21 cellular contexts compared by ENCODE assay signal in genomic region chr11:70060611-70061293, GRCh38. TPM values are rescaled to one million over a fixed set of nuclear protein-coding genes. Genes with fewer than 3 reads are reported as not detected.
DNase-seq lines count a peak whose midpoint lies in the region; ATAC-seq, FAIRE-seq and TF ChIP-seq lines count a peak whose summit lies in the region.
"Had no signal": no experiment of that assay in that cellular context is flagged by ENCODE, and none has a peak within 500 bp of the region (broad histone marks: within the 10 kb centered on the region; RNA-seq: fewer than 3 reads in every experiment).

No MANE protein-coding gene starts in this region.

- no peaks in the 10 kb centered on the region for H3K36me3 ChIP-seq in H1 (ENCODE audit: control insufficient read depth in 2 of 4, insufficient read depth in 4 of 4, low read length in 3 of 4)

- H3K23ac ChIP-seq in H9 (ENCODE audit: insufficient read length, low read depth, low read length) (no peak overlapping the region), H1 (ENCODE audit: insufficient read length) (no peak overlapping the region)

- H3K36me3 Mint-ChIP-seq in H9 (ENCODE audit: insufficient read depth in 1 of 3, low read depth in 3 of 3), result peaks cover 0 to 12% (median 3%) of the 10 kb centered on the region in 3 experiments; a peak in 6 of 7 replicates
- H3K36me3 Mint-ChIP-seq: CD14-positive monocyte; CD8-positive, alpha-beta T cell had no signal

- no peak overlapping the region for H3K27ac ChIP-seq in H9 (ENCODE audit: insufficient read length, low read depth, low read length)
- no peak overlapping the region for H3K27ac ChIP-seq in H1 (ENCODE audit: low read depth, low read length)
- H3K27ac ChIP-seq: 22Rv1, HL-60 had no signal

- H3K27me3 Mint-ChIP-seq in H9 (ENCODE audit: low read depth), result peaks cover 18% of the 10 kb centered on the region

- H3K4ac ChIP-seq in H9 (ENCODE audit: low read depth, low read length) (no peak overlapping the region), H1 (replicated peaks; ENCODE audit: insufficient read length, low read depth, low read length) (no peak overlapping the region)

- WGBS in H9 (ENCODE audit: extremely low coverage, insufficient read length, low lambda C conversion rate), result no CpG with 5 or more reads among the region's 10 CpGs
- 87% methylated on average over 10 of the region's 10 CpGs; no CpG with 5 or more reads in 1 of the 2 experiments for WGBS in H1 (ENCODE audit: extremely low coverage in 1 of 2, insufficient coverage in 1 of 2, insufficient read length in 1 of 2, insufficient replicate concordance in 2 of 2, low coverage in 1 of 2, low lambda C conversion rate in 2 of 2, missing lambda C conversion rate in 1 of 2), 2 experiments
- 86 to 90% methylated on average over 10 of the region's 10 CpGs for WGBS in lower leg skin, 2 donors

- H2BK20ac ChIP-seq in H9 (ENCODE audit: low read depth, low read length, poor library complexity, severe bottlenecking) (no peak overlapping the region), H1 (ENCODE audit: low read length) (no peak overlapping the region)

- no peak overlapping the region for H2AFZ ChIP-seq in H9 (ENCODE audit: low read length)
- H2AFZ ChIP-seq in H1 (ENCODE audit: low read length), result 0 out of 2 replicates have a peak overlapping the region, but pooled peaks have one; percentile 39

- H3K4me3 ChIP-seq in H1 (ENCODE audit: extremely low read depth in 1 of 4, insufficient read depth in 2 of 4, low read depth in 3 of 4, low read length in 4 of 4), result no peak overlapping the region
- no peak overlapping the region for H3K4me3 ChIP-seq in lower leg skin (ENCODE audit: low read depth, poor library complexity, severe bottlenecking)

- H3K79me1 ChIP-seq in H9 (ENCODE audit: insufficient read depth, low read depth, low read length, poor library complexity, severe bottlenecking), result no peaks in the 10 kb centered on the region
- no peaks in the 10 kb centered on the region for H3K79me1 ChIP-seq in H1 (ENCODE audit: low read depth, low read length)

- H4K91ac ChIP-seq in H9 (ENCODE audit: insufficient read length, low read depth, low read length), result no peak overlapping the region
- no peak overlapping the region for H4K91ac ChIP-seq in H1 (replicated peaks; ENCODE audit: insufficient read length, low read length)

- no peaks in the 10 kb centered on the region for H4K20me1 ChIP-seq in H9 (ENCODE audit: control insufficient read depth, insufficient read depth, insufficient read length)
- H4K20me1 ChIP-seq in H1 (replicated peaks in 1 of 2; ENCODE audit: control insufficient read depth in 1 of 2, insufficient read depth in 2 of 2, low read length in 2 of 2), result no peaks in the 10 kb centered on the region

- H2BK120ac ChIP-seq in H9 (ENCODE audit: low read depth, low read length, poor library complexity, severe bottlenecking) (no peak overlapping the region), H1 (replicated peaks; ENCODE audit: low read depth, low read length) (no peak overlapping the region)

- TF ChIP-seq CTCF in H9 (conservative IDR thresholded peaks at IDR 0.05) (no peak), H1 (IDR thresholded peaks at IDR 0.05; ENCODE audit: control extremely low read depth in 1 of 3, insufficient read depth in 1 of 3, low read depth in 1 of 3, low read length in 3 of 3) (no peak), lower leg skin (IDR thresholded peaks at IDR 0.05) (no peak)

- CTCF ChIA-PET in H1 (lab: Charles Lee; ENCODE audit: partially characterized antibody), result interaction anchor here (0.8 to 1.7 kb wide), 7 partner anchors 10 to 139 kb away, joined by 3 to 5 read pairs (median 3); no protein-coding TSS in a partner anchor

- no peaks in the 10 kb centered on the region for H3K79me2 ChIP-seq in H9 (ENCODE audit: insufficient read depth, low read length)
- no peaks in the 10 kb centered on the region for H3K79me2 ChIP-seq in H1 (ENCODE audit: control insufficient read depth in 1 of 2, insufficient read depth in 2 of 2, low read length in 2 of 2)

- no peak overlapping the region for H3K4me3 Mint-ChIP-seq in H9
- H3K4me3 Mint-ChIP-seq: CD14-positive monocyte; CD8-positive, alpha-beta T cell; HFFc6 had no signal

- TF ChIP-seq EP300 in H1 (IDR thresholded peaks at IDR 0.05; ENCODE audit: borderline replicate concordance in 1 of 2, low read depth in 2 of 2, low read length in 2 of 2), result no peak

- H3K27ac Mint-ChIP-seq in H9, result no peak overlapping the region
- H3K27ac Mint-ChIP-seq: CD14-positive monocyte; CD8-positive, alpha-beta T cell; HFFc6 had no signal

- H3T11ph ChIP-seq in H9 (ENCODE audit: low read length), result no peak overlapping the region

- H2BK12ac ChIP-seq in H9 (ENCODE audit: insufficient read length, low read depth, low read length) (no peak overlapping the region), H1 (ENCODE audit: low read depth, low read length) (no peak overlapping the region)

- H4K5ac ChIP-seq in H9 (ENCODE audit: insufficient read length, low read depth, low read length) (no peak overlapping the region), H1 (ENCODE audit: insufficient read length, low read depth, low read length) (no peak overlapping the region)

- peaks cover 19 to 21% of the 10 kb centered on the region in 2 experiments for H3K9me3 Mint-ChIP-seq in H9

- peak; percentile 11 for DNase-seq in activated CD8-positive, alpha-beta memory T cell treated with anti-CD3 and anti-CD28 coated beads for 24 hours
- DNase-seq in activated CD8-positive, alpha-beta memory T cell treated with anti-CD3 and anti-CD28 coated beads, Interleukin-2, amount 50 U/mL, for 4 hours, result no peak
- peak; percentile 10 for DNase-seq in H9
- DNase-seq in H1 (ENCODE audit: low read depth in 1 of 2, low spot score in 2 of 2), result peak in 1 of 2 experiments; percentile 23
- peak; percentile 6 to 25 for DNase-seq in lower leg skin (ENCODE audit: low spot score in 2 of 2)
- no peak for DNase-seq in NCI-H1105 treated with DMSO at 0.1 percent for 48 hours (lab: John Stamatoyannopoulos, UW)
- DNase-seq: COR-L47, DMS153, DND-41, GDM1, GOT3, HCEC 1CT, HFFc6 had no signal

- H3K14ac ChIP-seq in H9 (ENCODE audit: insufficient read depth, low read length) (no peak overlapping the region), H1 (ENCODE audit: insufficient read length) (no peak overlapping the region)

- peaks cover 9 to 16% of the 10 kb centered on the region in 2 experiments; a peak in 3 of 4 replicates for H3K4me1 Mint-ChIP-seq in H9
- H3K4me1 Mint-ChIP-seq: CD14-positive monocyte had no signal

- H2BK15ac ChIP-seq in H9 (ENCODE audit: low read depth, low read length) (no peak overlapping the region), H1 (ENCODE audit: low read length) (no peak overlapping the region)

- H3K4me2 ChIP-seq in H9 (ENCODE audit: insufficient read depth, insufficient read length, low read length) (no peak overlapping the region), H1 (ENCODE audit: insufficient read depth in 1 of 2, low read depth in 2 of 2, low read length in 2 of 2) (no peak overlapping the region)

- H3K4me1 ChIP-seq in H9 (ENCODE audit: insufficient read depth, low read length), result no peaks in the 10 kb centered on the region
- H3K4me1 ChIP-seq in H1 (replicated peaks in 1 of 4; ENCODE audit: control insufficient read depth in 3 of 4, insufficient read depth in 4 of 4, low read length in 3 of 4), result peaks cover 0 to 13% (median 0%) of the 10 kb centered on the region in 4 experiments; a peak in 3 of 7 replicates

- ATAC-seq in HG03025 (IDR thresholded peaks at IDR 0.05; ENCODE audit: low FRiP score, unreplicated experiment), result no peak
- ATAC-seq in HG03460 (IDR thresholded peaks at IDR 0.05; ENCODE audit: unreplicated experiment), result no peak
- ATAC-seq: CD8-positive, alpha-beta T cell had no signal

- no peak for TF ChIP-seq POLR2A in H1 (IDR thresholded peaks at IDR 0.05; ENCODE audit: control extremely low read depth in 1 of 2, low read depth in 2 of 2, low read length in 2 of 2)
- no peak for TF ChIP-seq POLR2A in lower leg skin (IDR thresholded peaks at IDR 0.05)

- FAIRE-seq in H1 (lab: Jason Lieb, UNC), result no peak
- FAIRE-seq: D721Med, GM12892 had no signal

- intact Hi-C loops in lower leg skin (cut with DNase I; ENCODE audit: low total_unique reads), result no loop called here

- H3K23me2 ChIP-seq in H9 (ENCODE audit: insufficient read length, low read depth, low read length, poor library complexity, severe bottlenecking) (no peaks in the 10 kb centered on the region), H1 (ENCODE audit: low read depth, low read length) (no peaks in the 10 kb centered on the region)

- no peak overlapping the region for H3K9ac ChIP-seq in H9 (ENCODE audit: extremely low read depth, insufficient read length, low read length)
- H3K9ac ChIP-seq in H1 (replicated peaks in 1 of 4; ENCODE audit: extremely low read depth in 1 of 4, low read depth in 3 of 4, low read length in 3 of 4), result no peak overlapping the region

- H2BK5ac ChIP-seq in H9 (ENCODE audit: insufficient read length, low read length) (no peak overlapping the region), H1 (ENCODE audit: low read depth, low read length) (no peak overlapping the region)

- H3K27me3 ChIP-seq in H9 (ENCODE audit: insufficient read depth, low read length) (no peaks in the 10 kb centered on the region), H1 (replicated peaks in 1 of 4; ENCODE audit: control insufficient read depth in 3 of 4, extremely low read depth in 1 of 4, insufficient read depth in 3 of 4, low read length in 3 of 4) (no peaks in the 10 kb centered on the region; a peak in 2 of 7 replicates)

- H3K56ac ChIP-seq in H9 (ENCODE audit: insufficient read length, low read depth, low read length), result no peak overlapping the region
- H3K56ac ChIP-seq in H1 (replicated peaks; ENCODE audit: insufficient read length, low read depth, low read length), result no peak overlapping the region

- H3K18ac ChIP-seq in H9 (ENCODE audit: insufficient read length, low read depth, low read length), result no peak overlapping the region
- no peak overlapping the region for H3K18ac ChIP-seq in H1 (ENCODE audit: extremely low read depth, low read length)

- no peak overlapping the region for H4K8ac ChIP-seq in H9 (replicated peaks; ENCODE audit: insufficient read length, low read depth, low read length)
- H4K8ac ChIP-seq in H1 (ENCODE audit: extremely low read depth, insufficient read depth, low read length), result no peak overlapping the region

- H2AK5ac ChIP-seq in H9 (ENCODE audit: insufficient read length, low read length) (no peak overlapping the region), H1 (ENCODE audit: low read depth, low read length) (no peak overlapping the region)

- H3K9me3 ChIP-seq in H9 (ENCODE audit: control insufficient read depth, low read depth, low read length) (no peaks in the 10 kb centered on the region), H1 (ENCODE audit: insufficient read depth in 2 of 2, low read depth in 1 of 2, low read length in 1 of 2) (no peaks in the 10 kb centered on the region)

- POLR2A ChIA-PET in H1 (lab: Charles Lee; ENCODE audit: partially characterized antibody), result interaction anchor here (0.6 to 1.1 kb wide), 3 partner anchors 13 to 99 kb away, joined by 3 read pairs; no protein-coding TSS in a partner anchor

- TF ChIP-seq RAD21 in H1 (IDR thresholded peaks at IDR 0.05 in 1 of 2, conservative IDR thresholded peaks at IDR 0.05 in 1 of 2; ENCODE audit: low read depth in 2 of 2, low read length in 2 of 2), result no peak

RNA-seq across cellular contexts. Expression of gene ANO1, which starts 17.4 kb away (rescaled TPM):
- total RNA-seq in H9 (2021) (10.9 TPM in 2 replicates), lower leg skin (100 to 1,000 TPM in 1 of 4 donors, 10 to 100 TPM in 3; 55.1 to 106 (median 76.8) TPM)
- 4.3 and 5.0 TPM in 2 replicates for total RNA-seq in H1 (2021; fragmentation: NEBNext Ultra II Directional; extraction: Animal tissue kit (Norgen Biotek cat#: 25700))
- polyA plus RNA-seq in H1 (2011; rRNA removed), result 3.6 and 4.7 TPM in 2 replicates
- 2.7 TPM for polyA plus RNA-seq in H1 (2011; cell fraction: cytosol; rRNA removed)
- 8.2 TPM for polyA plus RNA-seq in H1 (2011; cell fraction: nucleus; rRNA removed)
- polyA plus RNA-seq in H1 (2012, experiment 1 of 2), result 3.5 to 8.6 TPM (median 6.9 TPM) in 4 replicates
- 1.3 TPM for polyA plus RNA-seq in H1 (2012, experiment 2 of 2)
- polyA plus RNA-seq in H1 (2013, experiment 1 of 2), result 4.9 TPM
- polyA plus RNA-seq in H1 (2013, experiment 2 of 2), result 4.3 TPM
- 3.2 and 6.5 TPM in 2 replicates for polyA minus RNA-seq in H1 (2011; rRNA and poly(A)+ RNA removed)
- 3.9 TPM for polyA minus RNA-seq in H1 (2011; cell fraction: cytosol; rRNA and poly(A)+ RNA removed)
- 6.7 TPM for polyA minus RNA-seq in H1 (2011; cell fraction: nucleus; rRNA and poly(A)+ RNA removed)
- total RNA-seq: CD8-positive, alpha-beta T cell; HFFc6 had no signal
- polyA plus RNA-seq: CD14-positive monocyte had no signal

Comparison
In these comparisons a context has a peak if more than half of its experiments do, and no peak if none do; other contexts are left out.
1. DNase-seq: peak in activated CD8-positive, alpha-beta memory T cell treated with anti-CD3 and anti-CD28 coated beads for 24 hours (single experiment), H9 (single experiment) and lower leg skin (2 of 2); none in activated CD8-positive, alpha-beta memory T cell treated with anti-CD3 and anti-CD28 coated beads, Interleukin-2, amount 50 U/mL, for 4 hours (single experiment) and NCI-H1105 treated with DMSO at 0.1 percent for 48 hours (single experiment).